ENCODE assay signal across 23 cellular contexts in genomic region chr19:5444431-5444830, GRCh38. TPM values are rescaled to one million over a fixed set of nuclear protein-coding genes. Genes with fewer than 3 reads are reported as not detected.
A peak's percentile ranks its signal among the peaks of the same experiment; 100 is the strongest.
DNase-seq lines count a peak whose midpoint lies in the region; ATAC-seq, FAIRE-seq and TF ChIP-seq lines count a peak whose summit lies in the region.
"Had no signal": no experiment of that assay in that cellular context is flagged by ENCODE, and none has a peak within 500 bp of the region (broad histone marks: within the 10 kb centered on the region; RNA-seq: fewer than 3 reads in every experiment).

No MANE protein-coding gene starts in this region.

- no peak for TF ChIP-seq EP300 in A549 (IDR thresholded peaks at IDR 0.05)
- TF ChIP-seq EP300 in H1 (IDR thresholded peaks at IDR 0.05; ENCODE audit: borderline replicate concordance in 1 of 2, low read depth in 2 of 2, low read length in 2 of 2), result no peak

- FAIRE-seq in A549 (lab: Jason Lieb, UNC) (no peak), H1 (lab: Jason Lieb, UNC) (no peak)
- FAIRE-seq: GM12878, H54 had no signal

- no peak overlapping the region for H2BK12ac ChIP-seq in H1 (ENCODE audit: low read depth, low read length)

- H2AFZ ChIP-seq in H1 (ENCODE audit: low read length), result no peak overlapping the region

- H2BK20ac ChIP-seq in H1 (ENCODE audit: low read length), result no peak overlapping the region

- no peak overlapping the region for H2BK15ac ChIP-seq in H1 (ENCODE audit: low read length)

- H3K9ac ChIP-seq in H1 (replicated peaks in 1 of 4; ENCODE audit: extremely low read depth in 1 of 4, low read depth in 3 of 4, low read length in 3 of 4), result no peak overlapping the region
- H3K9ac ChIP-seq: BLaER1 had no signal

- no peak overlapping the region for H3K4me3 ChIP-seq in A549
- no peak overlapping the region for H3K4me3 ChIP-seq in HEK293 (ENCODE audit: low read depth, low read length)
- no peak overlapping the region for H3K4me3 ChIP-seq in H1 (ENCODE audit: extremely low read depth in 1 of 4, insufficient read depth in 2 of 4, low read depth in 3 of 4, low read length in 4 of 4)
- H3K4me3 ChIP-seq in upper lobe of right lung, result no peak overlapping the region
- H3K4me3 ChIP-seq in CD4-positive, alpha-beta memory T cell (ENCODE audit: low read length in 2 of 2), result no peak overlapping the region
- H3K4me3 ChIP-seq in body of pancreas, result no peak overlapping the region
- H3K4me3 ChIP-seq: BLaER1, GM12878 had no signal

- no peak overlapping the region for H3K18ac ChIP-seq in H1 (ENCODE audit: extremely low read depth, low read length)

- no peak for TF ChIP-seq RAD21 in A549 (conservative IDR thresholded peaks at IDR 0.05 in 1 of 2, IDR thresholded peaks at IDR 0.05 in 1 of 2)
- TF ChIP-seq RAD21 in H1 (IDR thresholded peaks at IDR 0.05 in 1 of 2, conservative IDR thresholded peaks at IDR 0.05 in 1 of 2; ENCODE audit: low read depth in 2 of 2, low read length in 2 of 2), result no peak; a peak in 1 of 4 replicates

- H3K9me3 ChIP-seq in A549, result no peaks in the 10 kb centered on the region
- no peaks in the 10 kb centered on the region for H3K9me3 ChIP-seq in HEK293 (ENCODE audit: control insufficient read depth, insufficient read depth, low read depth, low read length)
- no peaks in the 10 kb centered on the region for H3K9me3 ChIP-seq in H1 (ENCODE audit: insufficient read depth in 2 of 2, low read depth in 1 of 2, low read length in 1 of 2)
- no peaks in the 10 kb centered on the region for H3K9me3 ChIP-seq in upper lobe of right lung
- H3K9me3 ChIP-seq in CD4-positive, alpha-beta memory T cell (ENCODE audit: control insufficient read depth in 1 of 2, low read length in 2 of 2), result no peaks in the 10 kb centered on the region
- H3K9me3 ChIP-seq in body of pancreas, result no peaks in the 10 kb centered on the region
- H3K9me3 ChIP-seq: BLaER1 had no signal

- H3K27ac ChIP-seq in A549 (no peak overlapping the region), HEK293 (ENCODE audit: extremely low read depth, low read depth, low read length) (no peak overlapping the region), H1 (ENCODE audit: low read depth, low read length) (no peak overlapping the region), upper lobe of right lung (no peak overlapping the region), body of pancreas (no peak overlapping the region)
- H3K27ac ChIP-seq in CD4-positive, alpha-beta memory T cell (ENCODE audit: low read depth, low read length), result no peak overlapping the region
- H3K27ac ChIP-seq: 22Rv1, BLaER1, HL-60 had no signal

- 0 out of 6 replicates have a peak, but pooled peaks of 1 of the 2 experiments have one; percentile 26 for ATAC-seq in A549
- peak; percentile 23 for ATAC-seq in upper lobe of right lung
- no peak for ATAC-seq in stimulated activated naive CD8-positive, alpha-beta T cell treated with anti-CD3 and anti-CD28 coated beads, Interleukin-15, amount 100 ng/mL, for 72 hours
- ATAC-seq in body of pancreas, result no peak
- ATAC-seq: CD8-positive, alpha-beta T cell; GM12878 had no signal

- no peak overlapping the region for H3K56ac ChIP-seq in H1 (replicated peaks; ENCODE audit: insufficient read length, low read depth, low read length)

- no peaks in the 10 kb centered on the region for H3K4me1 ChIP-seq in A549
- no peaks in the 10 kb centered on the region for H3K4me1 ChIP-seq in HEK293 (ENCODE audit: control insufficient read depth, insufficient read depth, low read length)
- no peaks in the 10 kb centered on the region for H3K4me1 ChIP-seq in H1 (replicated peaks in 1 of 4; ENCODE audit: control insufficient read depth in 3 of 4, insufficient read depth in 4 of 4, low read length in 3 of 4)
- no peaks in the 10 kb centered on the region for H3K4me1 ChIP-seq in upper lobe of right lung
- H3K4me1 ChIP-seq in CD4-positive, alpha-beta memory T cell (ENCODE audit: insufficient read depth, low read length), result no peaks in the 10 kb centered on the region
- H3K4me1 ChIP-seq in body of pancreas, result no peaks in the 10 kb centered on the region

- POLR2A ChIA-PET in A549 (lab: Yijun Ruan, JAX) (no interaction called here), HEK293 (lab: Yijun Ruan, JAX) (no interaction called here), H1 (lab: Charles Lee; ENCODE audit: partially characterized antibody) (no interaction called here)
- POLR2A ChIA-PET in CD4-positive, alpha-beta memory T cell (lab: Charles Lee; ENCODE audit: partially characterized antibody), result no interaction called here

- H3K4me1 Mint-ChIP-seq in stimulated activated naive CD8-positive, alpha-beta T cell treated with anti-CD3 and anti-CD28 coated beads, Interleukin-15, amount 100 ng/mL, for 72 hours, result peaks cover 6% of the 10 kb centered on the region
- no peaks in the 10 kb centered on the region for H3K4me1 Mint-ChIP-seq in CD4-positive, alpha-beta memory T cell
- H3K4me1 Mint-ChIP-seq: CD14-positive monocyte had no signal

- no peak overlapping the region for H3K27ac Mint-ChIP-seq in stimulated activated naive CD8-positive, alpha-beta T cell treated with anti-CD3 and anti-CD28 coated beads, Interleukin-15, amount 100 ng/mL, for 72 hours
- H3K27ac Mint-ChIP-seq in CD4-positive, alpha-beta memory T cell, result no peak overlapping the region
- H3K27ac Mint-ChIP-seq: CD14-positive monocyte; CD8-positive, alpha-beta T cell had no signal

- H3K36me3 Mint-ChIP-seq in CD4-positive, alpha-beta memory T cell, result no peaks in the 10 kb centered on the region
- H3K36me3 Mint-ChIP-seq: CD14-positive monocyte; CD8-positive, alpha-beta T cell had no signal

- no peak overlapping the region for H4K8ac ChIP-seq in H1 (ENCODE audit: extremely low read depth, insufficient read depth, low read length)

- no peak overlapping the region for H4K91ac ChIP-seq in H1 (replicated peaks; ENCODE audit: insufficient read length, low read length)

- no peaks in the 10 kb centered on the region for H3K36me3 ChIP-seq in HEK293 (ENCODE audit: control insufficient read depth in 2 of 2, insufficient read depth in 1 of 2, low read length in 2 of 2)
- no peaks in the 10 kb centered on the region for H3K36me3 ChIP-seq in H1 (ENCODE audit: control insufficient read depth in 2 of 4, insufficient read depth in 4 of 4, low read length in 3 of 4)
- no peaks in the 10 kb centered on the region for H3K36me3 ChIP-seq in upper lobe of right lung
- H3K36me3 ChIP-seq in CD4-positive, alpha-beta memory T cell (ENCODE audit: insufficient read depth, low read length), result no peaks in the 10 kb centered on the region
- no peaks in the 10 kb centered on the region for H3K36me3 ChIP-seq in body of pancreas (replicated peaks in 1 of 2; ENCODE audit: insufficient read depth in 1 of 2, low read depth in 2 of 2)
- H3K36me3 ChIP-seq: BLaER1 had no signal

- DNase-seq in A549 (ENCODE audit: low read depth in 1 of 2, low spot score in 1 of 2) (no peak), H1 (ENCODE audit: low read depth in 1 of 2, low spot score in 2 of 2) (no peak), upper lobe of right lung (no peak), body of pancreas (no peak)
- no peak for DNase-seq in stimulated activated naive CD8-positive, alpha-beta T cell treated with anti-CD3 and anti-CD28 coated beads, Interleukin-15, amount 100 ng/mL, for 72 hours
- no peak for DNase-seq in CD4-positive, alpha-beta memory T cell
- DNase-seq: Calu3; CD8-positive, alpha-beta T cell; DMS53; DND-41; EL; Karpas-422 had no signal

- CTCF ChIA-PET in A549 (lab: Yijun Ruan, JAX), result no interaction called here
- CTCF ChIA-PET in HEK293 (lab: Yijun Ruan, JAX), result no interaction called here
- CTCF ChIA-PET in H1 (lab: Charles Lee; ENCODE audit: partially characterized antibody), result no interaction called here
- CTCF ChIA-PET in CD4-positive, alpha-beta memory T cell (lab: Charles Lee; ENCODE audit: partially characterized antibody), result no interaction called here

- no peak overlapping the region for H4K5ac ChIP-seq in H1 (ENCODE audit: insufficient read length, low read depth, low read length)

- no peak overlapping the region for H3K4ac ChIP-seq in H1 (replicated peaks; ENCODE audit: insufficient read length, low read depth, low read length)

- no peak overlapping the region for H2BK5ac ChIP-seq in H1 (ENCODE audit: low read depth, low read length)

- H3K9me3 Mint-ChIP-seq in stimulated activated naive CD8-positive, alpha-beta T cell treated with anti-CD3 and anti-CD28 coated beads, Interleukin-15, amount 100 ng/mL, for 72 hours, result no peaks in the 10 kb centered on the region
- H3K9me3 Mint-ChIP-seq in CD4-positive, alpha-beta memory T cell, result peaks cover 0 to 3% (median 0%) of the 10 kb centered on the region in 8 donors
- H3K9me3 Mint-ChIP-seq: CD8-positive, alpha-beta T cell had no signal

- no peaks in the 10 kb centered on the region for H3K79me2 ChIP-seq in H1 (ENCODE audit: control insufficient read depth in 1 of 2, insufficient read depth in 2 of 2, low read length in 2 of 2)

- H4K20me1 ChIP-seq in H1 (replicated peaks in 1 of 2; ENCODE audit: control insufficient read depth in 1 of 2, insufficient read depth in 2 of 2, low read length in 2 of 2), result no peaks in the 10 kb centered on the region
- H4K20me1 ChIP-seq: BLaER1 had no signal

- no peak overlapping the region for H3K4me3 Mint-ChIP-seq in stimulated activated naive CD8-positive, alpha-beta T cell treated with anti-CD3 and anti-CD28 coated beads, Interleukin-15, amount 100 ng/mL, for 72 hours
- H3K4me3 Mint-ChIP-seq in CD4-positive, alpha-beta memory T cell, result no peak overlapping the region
- H3K4me3 Mint-ChIP-seq: CD14-positive monocyte; CD8-positive, alpha-beta T cell had no signal

- no peak overlapping the region for H2AK5ac ChIP-seq in H1 (ENCODE audit: low read depth, low read length)

- WGBS in A549 (ENCODE audit: missing lambda C conversion rate), result 95% methylated on average over 5 of the region's 5 CpGs
- WGBS in H1 (ENCODE audit: extremely low coverage in 1 of 2, insufficient coverage in 1 of 2, insufficient read length in 1 of 2, insufficient replicate concordance in 2 of 2, low coverage in 1 of 2, low lambda C conversion rate in 2 of 2, missing lambda C conversion rate in 1 of 2), 2 experiments, result 88% methylated on average over 5 of the region's 5 CpGs; no CpG with 5 or more reads in 1 of the 2 experiments
- 73 to 94% methylated on average over 4 to 5 of the region's 5 CpGs for WGBS in body of pancreas, 2 donors

- no peak overlapping the region for H3K23ac ChIP-seq in H1 (ENCODE audit: insufficient read length)

- 0 out of 2 replicates have a peak, but pooled peaks cover 1% of the 10 kb centered on the region for H3K23me2 ChIP-seq in H1 (ENCODE audit: low read depth, low read length)

- no peak overlapping the region for H3K14ac ChIP-seq in H1 (ENCODE audit: insufficient read length)

- no peaks in the 10 kb centered on the region for H3K79me1 ChIP-seq in H1 (ENCODE audit: low read depth, low read length)

- TF ChIP-seq POLR2A in A549 (IDR thresholded peaks at IDR 0.05; ENCODE audit: low read length), result no peak
- no peak for TF ChIP-seq POLR2A in H1 (IDR thresholded peaks at IDR 0.05; ENCODE audit: control extremely low read depth in 1 of 2, low read depth in 2 of 2, low read length in 2 of 2)
- TF ChIP-seq POLR2A in body of pancreas (IDR thresholded peaks at IDR 0.05), result no peak

- H3K27me3 ChIP-seq in H1 (replicated peaks in 1 of 4; ENCODE audit: control insufficient read depth in 3 of 4, extremely low read depth in 1 of 4, insufficient read depth in 3 of 4, low read length in 3 of 4), result no peaks in the 10 kb centered on the region; a peak in 3 of 7 replicates
- peaks cover 16% of the 10 kb centered on the region for H3K27me3 ChIP-seq in upper lobe of right lung
- H3K27me3 ChIP-seq in CD4-positive, alpha-beta memory T cell (ENCODE audit: insufficient read depth, low read length), result no peaks in the 10 kb centered on the region
- peaks cover 0 to 3% of the 10 kb centered on the region in 2 donors for H3K27me3 ChIP-seq in body of pancreas
- H3K27me3 ChIP-seq: BLaER1 had no signal

- H2BK120ac ChIP-seq in H1 (replicated peaks; ENCODE audit: low read depth, low read length), result no peak overlapping the region

- intact Hi-C loops in upper lobe of right lung (cut with DNase I), result no loop called here
- intact Hi-C loops in CD4-positive, alpha-beta memory T cell (cut with micrococcal nuclease), result no loop called here
- intact Hi-C loops in body of pancreas (cut with DNase I), result no loop called here

- H3K4me2 ChIP-seq in A549 (no peak overlapping the region), H1 (ENCODE audit: insufficient read depth in 1 of 2, low read depth in 2 of 2, low read length in 2 of 2) (no peak overlapping the region)
- H3K4me2 ChIP-seq: BLaER1 had no signal

- TF ChIP-seq CTCF in A549 (IDR thresholded peaks at IDR 0.05) (no peak), HEK293 (tag by site-specific recombination; IDR thresholded peaks at IDR 0.05) (no peak), H1 (IDR thresholded peaks at IDR 0.05; ENCODE audit: control extremely low read depth in 1 of 3, insufficient read depth in 1 of 3, low read depth in 1 of 3, low read length in 3 of 3) (peak in 2 of 3 experiments; percentile 10 to 28; a peak in 3 of 4 replicates), upper lobe of right lung (IDR thresholded peaks at IDR 0.05) (no peak), body of pancreas (IDR thresholded peaks at IDR 0.05) (no peak)

- H3K27me3 Mint-ChIP-seq in stimulated activated naive CD8-positive, alpha-beta T cell treated with anti-CD3 and anti-CD28 coated beads, Interleukin-15, amount 100 ng/mL, for 72 hours, result peaks cover 49% of the 10 kb centered on the region
- peaks cover 15 to 20% of the 10 kb centered on the region in 2 donors for H3K27me3 Mint-ChIP-seq in CD4-positive, alpha-beta memory T cell

RNA-seq across cellular contexts. Expression of gene ZNRF4, which starts 10.8 kb away (rescaled TPM):
- not detected in 2 replicates for polyA plus RNA-seq in A549 (2011; rRNA removed)
- not detected in 2 replicates for polyA plus RNA-seq in A549 (2012; cell fraction: cytosol; rRNA removed)
- polyA plus RNA-seq in A549 (2012; cell fraction: nucleus; rRNA removed), result 0.06 TPM in 1 of 2 replicates, not detected in the other
- not detected in 3 replicates for polyA plus RNA-seq in A549 (2017; fragmentation: RNase III; extraction: RNeasy Plus Mini Kit Qiagen cat#74134 plus additional on column Dnase treatment)
- polyA minus RNA-seq in A549 (2011; rRNA and poly(A)+ RNA removed), result not detected in 2 replicates
- not detected in 2 replicates for total RNA-seq in H1 (2021; fragmentation: NEBNext Ultra II Directional; extraction: Animal tissue kit (Norgen Biotek cat#: 25700))
- polyA plus RNA-seq in H1 (2011; rRNA removed), result not detected in 2 replicates
- not detected for polyA plus RNA-seq in H1 (2011; cell fraction: cytosol; rRNA removed)
- not detected for polyA plus RNA-seq in H1 (2011; cell fraction: nucleus; rRNA removed)
- polyA plus RNA-seq in H1 (2012, experiment 1 of 2), result not detected in 4 replicates
- polyA plus RNA-seq in H1 (2012, experiment 2 of 2), result not detected
- not detected for polyA plus RNA-seq in H1 (2013, experiment 1 of 2)
- not detected for polyA plus RNA-seq in H1 (2013, experiment 2 of 2)
- polyA minus RNA-seq in H1 (2011; rRNA and poly(A)+ RNA removed), result not detected in 2 replicates
- polyA minus RNA-seq in H1 (2011; cell fraction: cytosol; rRNA and poly(A)+ RNA removed), result not detected
- polyA minus RNA-seq in H1 (2011; cell fraction: nucleus; rRNA and poly(A)+ RNA removed), result not detected
- total RNA-seq in upper lobe of right lung, result not detected
- not detected for total RNA-seq in CD4-positive, alpha-beta memory T cell
- polyA plus RNA-seq in CD4-positive, alpha-beta memory T cell, result not detected
- total RNA-seq in body of pancreas, result not detected
- total RNA-seq: A673; Calu3; CD8-positive, alpha-beta T cell; G401; GM12878; HT1080 had no signal
- polyA plus RNA-seq: AG04450, CD14-positive monocyte, GM12878 had no signal

Comparison
In these comparisons a context has a peak if more than half of its experiments do, and no peak if none do; other contexts are left out.
1. CTCF ChIP-seq: peak in H1 (2 of 3); none in A549 (single experiment), HEK293 (single experiment), upper lobe of right lung (single experiment) and body of pancreas (0 of 7).